ENCODE assay signal across 1 cellular context in genomic region chr17:75338335-75338734, GRCh38.
TF ChIP-seq lines count a peak whose summit lies in the region.

No MANE protein-coding gene starts in this region.

TF ChIP-seq in GM12878, 131 proteins besides CTCF, POLR2A, EP300 and RAD21 (continued from another document):
- no peak for TF ChIP-seq ZNF592 (IDR thresholded peaks at IDR 0.05)
